Comparison of ENCODE assay signal across 8 cellular contexts in genomic region chr20:17533396-17533795, GRCh38. TPM values are rescaled to one million over a fixed set of nuclear protein-coding genes. Genes with fewer than 3 reads are reported as not detected.
DNase-seq lines count a peak whose midpoint lies in the region; ATAC-seq, FAIRE-seq and TF ChIP-seq lines count a peak whose summit lies in the region.

No MANE protein-coding gene starts in this region.

- WGBS in H9 (ENCODE audit: extremely low coverage, insufficient read length, low lambda C conversion rate) = no CpG with 5 or more reads among the region's 1 CpG

- no peak overlapping the region for H2BK120ac ChIP-seq in H9 (ENCODE audit: low read depth, low read length, poor library complexity, severe bottlenecking)

- peak overlapping the region in 2 of 3 experiments; percentile 40 to 68; a peak in 1 of 7 replicates for H3K27ac Mint-ChIP-seq in H9

- no peak overlapping the region for H3K18ac ChIP-seq in H9 (ENCODE audit: insufficient read length, low read depth, low read length)

- no peak for ATAC-seq in HG02885 (IDR thresholded peaks at IDR 0.05; ENCODE audit: poor library complexity, unreplicated experiment)

- peaks cover 30 to 32% of the 10 kb centered on the region in 2 experiments for H3K4me1 Mint-ChIP-seq in H9

- H3K23me2 ChIP-seq in H9 (ENCODE audit: insufficient read length, low read depth, low read length, poor library complexity, severe bottlenecking) = no peaks in the 10 kb centered on the region

- no peak overlapping the region for H4K8ac ChIP-seq in H9 (replicated peaks; ENCODE audit: insufficient read length, low read depth, low read length)

- H3K9me3 Mint-ChIP-seq in H9 = peaks cover 0 to 4% of the 10 kb centered on the region in 2 experiments; a peak in 3 of 5 replicates

- no peak overlapping the region for H4K5ac ChIP-seq in H9 (ENCODE audit: insufficient read length, low read depth, low read length)

- no peak overlapping the region for H3K4me3 ChIP-seq in NT2/D1 (ENCODE audit: insufficient read length, low read depth)

- H3K56ac ChIP-seq in H9 (ENCODE audit: insufficient read length, low read depth, low read length) = no peak overlapping the region

- no peak for TF ChIP-seq CTCF in H9 (conservative IDR thresholded peaks at IDR 0.05)

- H3K4me3 Mint-ChIP-seq in H9 = no peak overlapping the region; a peak in 1 of 5 replicates

- H3K4me1 ChIP-seq in H9 (ENCODE audit: insufficient read depth, low read length) (peaks cover 5% of the 10 kb centered on the region; the same call in 1 of the 2 replicates), NT2/D1 (ENCODE audit: insufficient read depth, insufficient read length) (no peaks in the 10 kb centered on the region)

- no peak overlapping the region for H3K4me2 ChIP-seq in H9 (ENCODE audit: insufficient read depth, insufficient read length, low read length)

- no peaks in the 10 kb centered on the region for H3K27me3 ChIP-seq in H9 (ENCODE audit: insufficient read depth, low read length)
- peaks cover 9% of the 10 kb centered on the region for H3K27me3 ChIP-seq in NT2/D1 (ENCODE audit: insufficient read depth, insufficient read length)

- FAIRE-seq in urothelium cell line (lab: Jason Lieb, UNC) = no peak

- no peak overlapping the region for H2BK15ac ChIP-seq in H9 (ENCODE audit: low read depth, low read length)

- H3K79me1 ChIP-seq in H9 (ENCODE audit: insufficient read depth, low read depth, low read length, poor library complexity, severe bottlenecking) = no peaks in the 10 kb centered on the region

- H3K9ac ChIP-seq in H9 (ENCODE audit: extremely low read depth, insufficient read length, low read length) (no peak overlapping the region), NT2/D1 (ENCODE audit: insufficient read length, low read depth) (no peak overlapping the region)

- H3K79me2 ChIP-seq in H9 (ENCODE audit: insufficient read depth, low read length) = no peaks in the 10 kb centered on the region

- no peak overlapping the region for H3K4ac ChIP-seq in H9 (ENCODE audit: low read depth, low read length)

- no peak overlapping the region for H2AFZ ChIP-seq in H9 (ENCODE audit: low read length)

- H3T11ph ChIP-seq in H9 (ENCODE audit: low read length) = no peak overlapping the region

- no peak overlapping the region for H4K91ac ChIP-seq in H9 (ENCODE audit: insufficient read length, low read depth, low read length)

- no peaks in the 10 kb centered on the region for H3K36me3 ChIP-seq in NT2/D1 (ENCODE audit: insufficient read depth, insufficient read length, low read length)

- H2BK5ac ChIP-seq in H9 (ENCODE audit: insufficient read length, low read length) = no peak overlapping the region

- H3K14ac ChIP-seq in H9 (ENCODE audit: insufficient read depth, low read length) = no peak overlapping the region

- peaks cover 16% of the 10 kb centered on the region for H3K27me3 Mint-ChIP-seq in H9 (ENCODE audit: low read depth)

- H3K27ac ChIP-seq in H9 (ENCODE audit: insufficient read length, low read depth, low read length) = no peak overlapping the region

- no peak overlapping the region for H3K23ac ChIP-seq in H9 (ENCODE audit: insufficient read length, low read depth, low read length)

- peaks cover 0 to 2% (median 0%) of the 10 kb centered on the region in 3 experiments; a peak in 3 of 7 replicates for H3K36me3 Mint-ChIP-seq in H9 (ENCODE audit: insufficient read depth in 1 of 3, low read depth in 3 of 3)

- H2AK5ac ChIP-seq in H9 (ENCODE audit: insufficient read length, low read length) = no peak overlapping the region

- H2BK12ac ChIP-seq in H9 (ENCODE audit: insufficient read length, low read depth, low read length) = no peak overlapping the region

- no peaks in the 10 kb centered on the region for H3K9me3 ChIP-seq in H9 (ENCODE audit: control insufficient read depth, low read depth, low read length)
- H3K9me3 ChIP-seq in NT2/D1 (ENCODE audit: insufficient read depth, low read length) = no peaks in the 10 kb centered on the region

- H2BK20ac ChIP-seq in H9 (ENCODE audit: low read depth, low read length, poor library complexity, severe bottlenecking) = no peak overlapping the region

- DNase-seq in AG08396 (ENCODE audit: low spot score) (peak; percentile 64), H9 (peak; percentile 70), NT2/D1 (ENCODE audit: low read depth, low spot score) (peak; percentile 44), epidermal melanocyte (ENCODE audit: insufficient read length, low spot score) (peak; percentile 64), urothelium cell line (ENCODE audit: low spot score) (peak; percentile 39), DMS114 treated with DMSO at 0.1 percent for 48 hours (lab: John Stamatoyannopoulos, UW; ENCODE audit: unreplicated experiment) (no peak), NCI-H2196 treated with DMSO at 0.1 percent for 48 hours (lab: John Stamatoyannopoulos, UW; ENCODE audit: unreplicated experiment) (no peak)

- H4K20me1 ChIP-seq in H9 (ENCODE audit: control insufficient read depth, insufficient read depth, insufficient read length) = no peaks in the 10 kb centered on the region

RNA-seq across cellular contexts. Expression of gene BFSP1, which starts 2.2 kb away (rescaled TPM):
- 8.6 and 9.4 TPM in 2 replicates for total RNA-seq in H9 (2021)

RNA-seq across cellular contexts. Expression of gene DSTN, which starts 36.5 kb away (rescaled TPM):
- total RNA-seq in H9 (2021) = 145 and 148 TPM in 2 replicates

Comparison
In these comparisons a context has a peak if more than half of its experiments do, and no peak if none do; other contexts are left out.
1. DNase-seq: peak in AG08396 (single experiment), H9 (single experiment), NT2/D1 (single experiment), epidermal melanocyte (single experiment) and urothelium cell line (single experiment); none in DMS114 treated with DMSO at 0.1 percent for 48 hours (single experiment) and NCI-H2196 treated with DMSO at 0.1 percent for 48 hours (single experiment).